In genomic region chr5:67850906-67851305, GRCh38 we compare ENCODE assay signal across 3 cellular contexts.
DNase-seq lines count a peak whose midpoint lies in the region; ATAC-seq and TF ChIP-seq lines count a peak whose summit lies in the region.
"Not testable (repeated sequence)": the region's sequence is repeated elsewhere in the genome, so short reads cannot be mapped to it uniquely, and the experiment has no call there.

No MANE protein-coding gene starts in this region.

- H3K36me3 ChIP-seq in liver (ENCODE audit: control insufficient read depth in 4 of 4, insufficient read depth in 3 of 4, low read depth in 1 of 4, low read length in 3 of 4); right lobe of liver: not testable (repeated sequence)

- DNase-seq in left lobe of liver (ENCODE audit: low spot score), result peak; percentile 57
- DNase-seq in right lobe of liver, result peak in 2 of 3 donors; percentile 56 to 58

- H3K4me1 ChIP-seq in liver (ENCODE audit: control insufficient read depth in 4 of 4, insufficient read depth in 4 of 4, low read length in 3 of 4), result not testable (repeated sequence)
- peaks cover 0 to 12% (median 0%) of the 10 kb centered on the region in 4 donors for H3K4me1 ChIP-seq in right lobe of liver

- not testable (repeated sequence) for TF ChIP-seq POLR2A in right lobe of liver (IDR thresholded peaks at IDR 0.05)

- H3K9ac ChIP-seq in liver (ENCODE audit: low read depth in 1 of 2, low read length in 2 of 2), result not testable (repeated sequence)

- not testable (repeated sequence) for H3K4me3 ChIP-seq in liver (ENCODE audit: low read depth in 1 of 3, low read length in 3 of 3); right lobe of liver

- not testable (repeated sequence) for H3K27ac ChIP-seq in liver (ENCODE audit: low read depth in 1 of 2, low read length in 2 of 2); right lobe of liver

- intact Hi-C loops in right lobe of liver (cut with DNase I), result not testable (repeated sequence)

- H3K27me3 ChIP-seq in liver (ENCODE audit: control insufficient read depth in 4 of 4, insufficient read depth in 4 of 4, low read length in 3 of 4); right lobe of liver: not testable (repeated sequence)

- 48% methylated on average over 5 of the region's 5 CpGs for WGBS in liver
- WGBS in right lobe of liver (ENCODE audit: insufficient coverage, low coverage, low lambda C conversion rate, missing lambda C conversion rate), result 27% methylated on average over 5 of the region's 5 CpGs

- TF ChIP-seq RAD21 in liver (IDR thresholded peaks at IDR 0.05), result peak; percentile 8 to 46

- H3K9me3 ChIP-seq in liver (ENCODE audit: control insufficient read depth in 4 of 4, low read length in 3 of 4); right lobe of liver: not testable (repeated sequence)

- TF ChIP-seq CTCF in liver (IDR thresholded peaks at IDR 0.05; ENCODE audit: low read depth, low read length, missing input control); right lobe of liver (IDR thresholded peaks at IDR 0.05): not testable (repeated sequence)

- peak; percentile 78 for ATAC-seq in left lobe of liver
- ATAC-seq in right lobe of liver, result peak in 2 of 4 donors; percentile 63 to 83

TF ChIP-seq in liver, 16 proteins besides CTCF, POLR2A, EP300 and RAD21:
- TF ChIP-seq SP1 (IDR thresholded peaks at IDR 0.05), result peak; percentile 9
- peak; percentile 19 to 51 for TF ChIP-seq HNF4A (conservative IDR thresholded peaks at IDR 0.05)
- TF ChIP-seq RXRA (IDR thresholded peaks at IDR 0.05), result peak; percentile 37 to 79
